Comparison of ENCODE assay signal across 10 cellular contexts in the genomic region with DNA sequence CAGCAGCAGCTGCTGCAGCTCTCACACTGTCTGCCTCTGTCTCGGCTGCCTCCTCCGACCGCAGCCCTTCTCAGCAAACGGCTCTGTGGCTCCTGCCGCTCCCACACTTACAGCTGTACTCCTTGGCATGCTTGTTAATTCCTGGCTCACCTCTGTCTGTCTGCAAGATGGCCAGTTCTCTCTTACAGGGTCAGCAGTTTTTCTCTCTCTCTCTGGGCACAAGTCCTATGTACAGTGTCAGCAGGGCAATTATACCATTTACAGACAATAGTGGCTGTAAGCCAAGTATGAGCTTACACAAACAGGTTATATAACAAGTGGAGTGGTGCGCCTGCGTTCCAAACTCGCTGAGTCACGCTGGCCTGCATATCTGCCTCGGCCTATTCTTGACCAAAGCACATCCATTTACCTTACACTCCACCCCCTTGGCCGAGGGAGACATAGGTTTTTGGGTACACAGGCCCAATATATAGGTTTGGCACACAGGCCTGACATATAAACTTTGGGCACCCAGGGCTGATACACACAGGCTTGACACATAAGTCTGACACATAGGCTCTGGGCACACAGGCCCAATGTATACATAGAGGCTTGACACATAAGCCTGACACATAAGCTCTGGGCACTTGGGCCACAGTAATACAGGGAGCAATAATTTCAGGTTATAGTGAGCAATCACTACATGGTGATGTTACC. TPM values are rescaled to one million over a fixed set of nuclear protein-coding genes. Genes with fewer than 3 reads are reported as not detected.
DNase-seq lines count a peak whose midpoint lies in the region; ATAC-seq, FAIRE-seq and TF ChIP-seq lines count a peak whose summit lies in the region.
"Had no signal": no experiment of that assay in that cellular context is flagged by ENCODE, and none has a peak within 500 bp of the region (broad histone marks: within the 10 kb centered on the region; RNA-seq: fewer than 3 reads in every experiment).

No MANE protein-coding gene starts in this region.

- TF ChIP-seq CTCF in Calu3 (IDR thresholded peaks at IDR 0.05; ENCODE audit: unreplicated experiment), result no peak
- no peak for TF ChIP-seq CTCF in endothelial cell of umbilical vein (IDR thresholded peaks at IDR 0.05; ENCODE audit: extremely low read depth in 1 of 2, insufficient read depth in 1 of 2, low read depth in 1 of 2, low read length in 2 of 2)
- no peak for TF ChIP-seq CTCF in type B pancreatic cell (conservative IDR thresholded peaks at IDR 0.05)

- H3K4me1 ChIP-seq in endothelial cell of umbilical vein (ENCODE audit: control insufficient read depth, extremely low read depth, insufficient read depth, low read length), result peaks cover 44% of the 10 kb centered on the region
- H3K4me1 ChIP-seq in effector memory CD4-positive, alpha-beta T cell (ENCODE audit: control insufficient read depth, insufficient read depth, low read length, poor library complexity, severe bottlenecking), result peaks cover 3% of the 10 kb centered on the region

- POLR2A ChIA-PET in endothelial cell of umbilical vein (lab: Charles Lee), result interaction anchor here (0.8 kb wide), 1 partner anchor 19 kb away, joined by 5 read pairs; no protein-coding TSS in a partner anchor

- TF ChIP-seq POLR2A in endothelial cell of umbilical vein (IDR thresholded peaks at IDR 0.05; ENCODE audit: low read depth, low read length), result peak; percentile 54

- H2AFZ ChIP-seq in endothelial cell of umbilical vein (ENCODE audit: low read depth, low read length), result peak overlapping the region; percentile 22

- DNase-seq in Calu3 (peak; percentile 46), NCI-H510A treated with DMSO at 0.1 percent for 48 hours (lab: John Stamatoyannopoulos, UW) (peak; percentile 44), endothelial cell of umbilical vein (ENCODE audit: low read depth, low spot score) (peak; percentile 86), myocyte (ENCODE audit: low read depth) (peak; percentile 80), type B pancreatic cell (ENCODE audit: extremely low spot score, unreplicated experiment) (no peak)
- no peak for DNase-seq in stimulated activated CD4-positive, alpha-beta T cell treated with anti-CD3 and anti-CD28 coated beads, Interleukin-2, amount 100 ng/mL, for 48 hours
- DNase-seq in effector memory CD4-positive, alpha-beta T cell, result no peak
- DNase-seq: activated naive CD8-positive, alpha-beta T cell treated with anti-CD3 and anti-CD28 coated beads, Interleukin-2, amount 10 ng/mL, durations not matched to agents 7 days and 5 days; HCEC 1CT had no signal

- H3K4me3 Mint-ChIP-seq in Calu3 (ENCODE audit: low read depth, unreplicated experiment) (no peak overlapping the region), type B pancreatic cell (no peak overlapping the region)
- H3K4me3 Mint-ChIP-seq: activated naive CD8-positive, alpha-beta T cell treated with anti-CD3 and anti-CD28 coated beads, Interleukin-2, amount 10 ng/mL, durations not matched to agents 7 days and 5 days had no signal

- H3K9me3 ChIP-seq in endothelial cell of umbilical vein (replicated peaks; ENCODE audit: control insufficient read depth, insufficient read depth, low read length), result no peaks in the 10 kb centered on the region
- no peaks in the 10 kb centered on the region for H3K9me3 ChIP-seq in effector memory CD4-positive, alpha-beta T cell (ENCODE audit: control insufficient read depth, low read length)

- no peaks in the 10 kb centered on the region for H3K27me3 ChIP-seq in endothelial cell of umbilical vein (ENCODE audit: control insufficient read depth in 2 of 2, insufficient read depth in 2 of 2, low read length in 2 of 2)
- H3K27me3 ChIP-seq in effector memory CD4-positive, alpha-beta T cell (replicated peaks; ENCODE audit: control insufficient read depth, insufficient read depth, low read length, poor library complexity, severe bottlenecking), result no peaks in the 10 kb centered on the region

- peak; percentile 87 for FAIRE-seq in endothelial cell of umbilical vein (lab: Jason Lieb, UNC)

- ATAC-seq in HG02678 (IDR thresholded peaks at IDR 0.05; ENCODE audit: unreplicated experiment), result no peak

- no TSS peak for BruUV-seq in Calu3 (replicated peaks; lab: Mats Ljungman, UMichigan)
- BruUV-seq in endothelial cell of umbilical vein (replicated peaks; lab: Mats Ljungman, UMichigan), result no TSS peak

- H3K9me3 Mint-ChIP-seq in Calu3 (ENCODE audit: low read depth, unreplicated experiment) (no peaks in the 10 kb centered on the region), type B pancreatic cell (no peaks in the 10 kb centered on the region)
- H3K9me3 Mint-ChIP-seq: activated naive CD8-positive, alpha-beta T cell treated with anti-CD3 and anti-CD28 coated beads, Interleukin-2, amount 10 ng/mL, durations not matched to agents 7 days and 5 days had no signal

- no peak overlapping the region for H3K27ac Mint-ChIP-seq in Calu3 (ENCODE audit: unreplicated experiment)
- H3K27ac Mint-ChIP-seq in type B pancreatic cell, result no peak overlapping the region
- H3K27ac Mint-ChIP-seq: activated naive CD8-positive, alpha-beta T cell treated with anti-CD3 and anti-CD28 coated beads, Interleukin-2, amount 10 ng/mL, durations not matched to agents 7 days and 5 days had no signal

- intact Hi-C loops in Calu3 (cut with micrococcal nuclease; ENCODE audit: unreplicated experiment) (loop anchor here (5.0 to 10.0 kb wide), 2 partner anchors 72 to 519 kb away; a partner anchor contains a TSS), endothelial cell of umbilical vein (cut with micrococcal nuclease) (no loop called here)

- dilution Hi-C loops in endothelial cell of umbilical vein (cut with MboI; ENCODE audit: extremely low pct_ligation_motif_present, low sequenced_read_pairs), result no loop called here

- H3K4me1 Mint-ChIP-seq in Calu3 (ENCODE audit: low read depth, unreplicated experiment), result peaks cover 25% of the 10 kb centered on the region
- H3K4me1 Mint-ChIP-seq in type B pancreatic cell (ENCODE audit: unreplicated experiment), result peaks cover 40% of the 10 kb centered on the region

- peaks cover 28% of the 10 kb centered on the region for H3K36me3 Mint-ChIP-seq in Calu3 (ENCODE audit: insufficient read depth, unreplicated experiment)
- H3K36me3 Mint-ChIP-seq in type B pancreatic cell, result peaks cover 8% of the 10 kb centered on the region

- H3K27me3 Mint-ChIP-seq in Calu3 (ENCODE audit: unreplicated experiment) (no peaks in the 10 kb centered on the region), type B pancreatic cell (no peaks in the 10 kb centered on the region)
- H3K27me3 Mint-ChIP-seq: activated naive CD8-positive, alpha-beta T cell treated with anti-CD3 and anti-CD28 coated beads, Interleukin-2, amount 10 ng/mL, durations not matched to agents 7 days and 5 days had no signal

- no peak overlapping the region for H3K9ac ChIP-seq in endothelial cell of umbilical vein (replicated peaks; ENCODE audit: extremely low read depth, insufficient read depth, low read length)

- H3K36me3 ChIP-seq in endothelial cell of umbilical vein (ENCODE audit: control insufficient read depth in 2 of 2, extremely low read depth in 1 of 2, insufficient read depth in 2 of 2, low read length in 2 of 2), result no peaks in the 10 kb centered on the region
- H3K36me3 ChIP-seq in effector memory CD4-positive, alpha-beta T cell (ENCODE audit: control insufficient read depth, insufficient read depth, low read length), result no peaks in the 10 kb centered on the region

- no peaks in the 10 kb centered on the region for H3K9me1 ChIP-seq in endothelial cell of umbilical vein (replicated peaks; ENCODE audit: control insufficient read depth, extremely low read depth, insufficient read depth, low read length)

- peak overlapping the region; percentile 60 for H3K27ac ChIP-seq in endothelial cell of umbilical vein (ENCODE audit: insufficient read depth, low read depth, low read length)
- no peak overlapping the region for H3K27ac ChIP-seq in effector memory CD4-positive, alpha-beta T cell (ENCODE audit: insufficient read depth, low read length, poor library complexity, severe bottlenecking)

- CTCF ChIA-PET in Calu3 (lab: Charles Lee) (interaction anchor here (1.1 kb wide), 1 partner anchor 32 kb away, joined by 3 read pairs; no protein-coding TSS in a partner anchor), endothelial cell of umbilical vein (lab: Charles Lee) (interaction anchor here (1.0 to 2.4 kb wide), 3 partner anchors 18 to 459 kb away, joined by 3 to 49 read pairs (median 3); a partner anchor contains a TSS)

- peaks cover 27% of the 10 kb centered on the region for H3K79me2 ChIP-seq in endothelial cell of umbilical vein (ENCODE audit: control insufficient read depth, insufficient read depth, low read length)

- H4K20me1 ChIP-seq in endothelial cell of umbilical vein (replicated peaks; ENCODE audit: control insufficient read depth, extremely low read depth, insufficient read depth, low read length), result no peaks in the 10 kb centered on the region

- H3K4me2 ChIP-seq in endothelial cell of umbilical vein (ENCODE audit: insufficient read depth, low read length), result peak overlapping the region; percentile 44

- peak overlapping the region in 1 of 3 experiments; percentile 9 for H3K4me3 ChIP-seq in endothelial cell of umbilical vein (replicated peaks in 1 of 3; ENCODE audit: insufficient read depth in 1 of 3, low read depth in 1 of 3, low read length in 3 of 3)
- H3K4me3 ChIP-seq in effector memory CD4-positive, alpha-beta T cell (ENCODE audit: insufficient read depth, low read depth, low read length, poor library complexity, severe bottlenecking), result no peak overlapping the region

RNA-seq across cellular contexts. Expression of a gene that starts 4.4 kb away (rescaled TPM):
- total RNA-seq in Calu3 (2022) (7.3 and 7.8 TPM in 2 replicates), endothelial cell of umbilical vein (4.9 and 6.9 TPM in 2 replicates), myocyte (4.4 and 5.5 TPM in 2 replicates), type B pancreatic cell (ENCODE audit: low replicate concordance) (9.3 and 12.6 TPM in 2 replicates)
- polyA plus RNA-seq in endothelial cell of umbilical vein, result 2.5 and 2.7 TPM in 2 replicates
- 2.2 and 2.5 TPM in 2 replicates for polyA plus RNA-seq in endothelial cell of umbilical vein (2011; cell fraction: cytosol; rRNA removed)
- polyA plus RNA-seq in endothelial cell of umbilical vein (2011; cell fraction: nucleus; rRNA removed), result 4.1 and 4.6 TPM in 2 replicates
- polyA plus RNA-seq in endothelial cell of umbilical vein (2012), result 2.2 and 2.6 TPM in 2 replicates
- polyA minus RNA-seq in endothelial cell of umbilical vein, result 3.4 and 3.5 TPM in 2 replicates
- polyA minus RNA-seq in endothelial cell of umbilical vein (2011; cell fraction: cytosol; rRNA and poly(A)+ RNA removed), result 0.82 TPM
- 2.2 and 2.8 TPM in 2 replicates for polyA minus RNA-seq in endothelial cell of umbilical vein (2011; cell fraction: nucleus; rRNA and poly(A)+ RNA removed)
- polyA plus RNA-seq in myocyte (2012), result 3.5 TPM

RNA-seq across cellular contexts. Expression of a gene that starts 18.2 kb away (rescaled TPM):
- total RNA-seq in Calu3 (2022), result 4.9 and 5.8 TPM in 2 replicates
- total RNA-seq in endothelial cell of umbilical vein, result 19.5 and 23.0 TPM in 2 replicates
- 11.0 and 12.9 TPM in 2 replicates for polyA plus RNA-seq in endothelial cell of umbilical vein
- 19.9 and 24.1 TPM in 2 replicates for polyA plus RNA-seq in endothelial cell of umbilical vein (2011; cell fraction: cytosol; rRNA removed)
- polyA plus RNA-seq in endothelial cell of umbilical vein (2011; cell fraction: nucleus; rRNA removed), result 45.5 and 49.6 TPM in 2 replicates
- 18.0 and 26.7 TPM in 2 replicates for polyA plus RNA-seq in endothelial cell of umbilical vein (2012)
- 22.5 and 27.7 TPM in 2 replicates for polyA minus RNA-seq in endothelial cell of umbilical vein
- polyA minus RNA-seq in endothelial cell of umbilical vein (2011; cell fraction: cytosol; rRNA and poly(A)+ RNA removed), result 6.3 TPM
- polyA minus RNA-seq in endothelial cell of umbilical vein (2011; cell fraction: nucleus; rRNA and poly(A)+ RNA removed), result 14.4 and 18.7 TPM in 2 replicates
- 12.5 and 13.2 TPM in 2 replicates for total RNA-seq in myocyte
- polyA plus RNA-seq in myocyte (2012), result 11.3 TPM
- 6.2 TPM in 2 replicates for total RNA-seq in type B pancreatic cell (ENCODE audit: low replicate concordance)

RNA-seq across cellular contexts. Expression of a gene that starts 45.4 kb away (rescaled TPM):
- 4.7 and 5.2 TPM in 2 replicates for total RNA-seq in Calu3 (2022)
- 4.2 and 4.4 TPM in 2 replicates for total RNA-seq in endothelial cell of umbilical vein
- polyA plus RNA-seq in endothelial cell of umbilical vein, result 1.1 and 1.3 TPM in 2 replicates
- 1.3 and 1.4 TPM in 2 replicates for polyA plus RNA-seq in endothelial cell of umbilical vein (2011; cell fraction: cytosol; rRNA removed)
- 3.3 and 4.0 TPM in 2 replicates for polyA plus RNA-seq in endothelial cell of umbilical vein (2011; cell fraction: nucleus; rRNA removed)
- 1.5 and 1.6 TPM in 2 replicates for polyA plus RNA-seq in endothelial cell of umbilical vein (2012)
- 3.0 and 3.3 TPM in 2 replicates for polyA minus RNA-seq in endothelial cell of umbilical vein
- polyA minus RNA-seq in endothelial cell of umbilical vein (2011; cell fraction: cytosol; rRNA and poly(A)+ RNA removed), result 3.3 TPM
- polyA minus RNA-seq in endothelial cell of umbilical vein (2011; cell fraction: nucleus; rRNA and poly(A)+ RNA removed), result 3.6 and 5.3 TPM in 2 replicates
- total RNA-seq in myocyte, result 4.0 TPM in 2 replicates
- polyA plus RNA-seq in myocyte (2012), result 1.5 TPM
- total RNA-seq in type B pancreatic cell (ENCODE audit: low replicate concordance), result 9.6 and 12.4 TPM in 2 replicates

Comparison
In these comparisons a context has a peak if more than half of its experiments do, and no peak if none do; other contexts are left out.
1. DNase-seq: peak in Calu3 (single experiment), NCI-H510A treated with DMSO at 0.1 percent for 48 hours (single experiment), endothelial cell of umbilical vein (single experiment) and myocyte (single experiment); none in stimulated activated CD4-positive, alpha-beta T cell treated with anti-CD3 and anti-CD28 coated beads, Interleukin-2, amount 100 ng/mL, for 48 hours (0 of 2), effector memory CD4-positive, alpha-beta T cell (0 of 3) and type B pancreatic cell (single experiment).